23 cellular contexts compared by ENCODE assay signal in genomic region chr13:75830842-75831241, GRCh38.
DNase-seq lines count a peak whose midpoint lies in the region; ATAC-seq, FAIRE-seq and TF ChIP-seq lines count a peak whose summit lies in the region.
"Had no signal": no experiment of that assay in that cellular context is flagged by ENCODE, and none has a peak within 500 bp of the region (broad histone marks: within the 10 kb centered on the region; RNA-seq: fewer than 3 reads in every experiment).

No MANE protein-coding gene starts in this region.

- no peak overlapping the region for H2BK15ac ChIP-seq in H9 (ENCODE audit: low read depth, low read length)

- H3K4me2 ChIP-seq in GM23248 (ENCODE audit: unreplicated experiment) (peak overlapping the region; percentile 46), H9 (ENCODE audit: insufficient read depth, insufficient read length, low read length) (no peak overlapping the region)

- H3T11ph ChIP-seq in H9 (ENCODE audit: low read length), result no peak overlapping the region

- FAIRE-seq in RCC 7860 (lab: Jason Lieb, UNC), result no peak

- H2BK12ac ChIP-seq in H9 (ENCODE audit: insufficient read length, low read depth, low read length), result no peak overlapping the region

- H3K4ac ChIP-seq in H9 (ENCODE audit: low read depth, low read length), result no peak overlapping the region

- H3K4me1 ChIP-seq in GM23248 (ENCODE audit: insufficient read depth), result peaks cover 22% of the 10 kb centered on the region
- peaks cover 0 to 4% of the 10 kb centered on the region in 2 donors for H3K4me1 ChIP-seq in left lung
- H3K4me1 ChIP-seq in H9 (ENCODE audit: insufficient read depth, low read length), result 0 out of 2 replicates have a peak, but pooled peaks cover 4% of the 10 kb centered on the region
- H3K4me1 ChIP-seq: right lobe of liver had no signal

- H3K4me3 ChIP-seq in AG04449 (ENCODE audit: low read depth, low read length) (no peak overlapping the region), GM23248 (no peak overlapping the region), left lung (no peak overlapping the region)
- H3K4me3 ChIP-seq: esophagus squamous epithelium, right lobe of liver had no signal

- H3K27me3 ChIP-seq in GM23248 (replicated peaks; ENCODE audit: insufficient read depth) (no peaks in the 10 kb centered on the region), left lung (no peaks in the 10 kb centered on the region), H9 (ENCODE audit: insufficient read depth, low read length) (no peaks in the 10 kb centered on the region)
- H3K27me3 ChIP-seq: esophagus squamous epithelium, right lobe of liver had no signal

- H3K9me2 ChIP-seq in GM23248 (ENCODE audit: insufficient read depth), result no peaks in the 10 kb centered on the region

- no peak overlapping the region for H4K8ac ChIP-seq in H9 (replicated peaks; ENCODE audit: insufficient read length, low read depth, low read length)

- H2AK5ac ChIP-seq in H9 (ENCODE audit: insufficient read length, low read length), result no peak overlapping the region

- no peak overlapping the region for H2BK120ac ChIP-seq in H9 (ENCODE audit: low read depth, low read length, poor library complexity, severe bottlenecking)

- H3K79me2 ChIP-seq in GM23248 (ENCODE audit: insufficient read depth) (peaks cover 87% of the 10 kb centered on the region), H9 (ENCODE audit: insufficient read depth, low read length) (no peaks in the 10 kb centered on the region; the same call in 1 of the 2 replicates)

- no peaks in the 10 kb centered on the region for H3K9me3 ChIP-seq in GM23248 (ENCODE audit: low read depth)
- no peaks in the 10 kb centered on the region for H3K9me3 ChIP-seq in left lung
- peaks cover 7% of the 10 kb centered on the region for H3K9me3 ChIP-seq in H9 (ENCODE audit: control insufficient read depth, low read depth, low read length)
- H3K9me3 ChIP-seq: esophagus squamous epithelium, right lobe of liver had no signal

- peaks cover 4 to 9% of the 10 kb centered on the region in 2 experiments; a peak in 3 of 5 replicates for H3K9me3 Mint-ChIP-seq in H9

- no peak overlapping the region for H3K27ac Mint-ChIP-seq in H9
- H3K27ac Mint-ChIP-seq: activated B cell treated with CpG ODN at 0.5 μM for 24 hours; activated naive CD8-positive, alpha-beta T cell treated with anti-CD3 and anti-CD28 coated beads, Interleukin-2, amount 10 ng/mL, durations not matched to agents 7 days and 5 days; T-helper 1 cell treated with Interleukin-12 subunit alpha and Interleukin-12 subunit beta and Interleukin-4 antibody, amounts not matched to agents 30 μg/mL and 1 μg/mL, for 36 hours had no signal

- H4K91ac ChIP-seq in H9 (ENCODE audit: insufficient read length, low read depth, low read length), result no peak overlapping the region

- peaks cover 9 to 11% (median 10%) of the 10 kb centered on the region in 3 experiments; a peak in 6 of 7 replicates for H3K36me3 Mint-ChIP-seq in H9 (ENCODE audit: insufficient read depth in 1 of 3, low read depth in 3 of 3)

- H3F3A ChIP-seq in GM23248 (ENCODE audit: insufficient read depth), result peaks cover 63% of the 10 kb centered on the region

- no peak overlapping the region for H2BK20ac ChIP-seq in H9 (ENCODE audit: low read depth, low read length, poor library complexity, severe bottlenecking)

- peaks cover 13% of the 10 kb centered on the region for H4K20me1 ChIP-seq in GM23248 (ENCODE audit: insufficient read depth)
- H4K20me1 ChIP-seq in H9 (ENCODE audit: control insufficient read depth, insufficient read depth, insufficient read length), result no peaks in the 10 kb centered on the region

- H3K23me2 ChIP-seq in H9 (ENCODE audit: insufficient read length, low read depth, low read length, poor library complexity, severe bottlenecking), result no peaks in the 10 kb centered on the region

- no peak overlapping the region for H3K9ac ChIP-seq in GM23248
- no peak overlapping the region for H3K9ac ChIP-seq in H9 (ENCODE audit: extremely low read depth, insufficient read length, low read length)

- ATAC-seq in left lung, result peak; percentile 36
- ATAC-seq: right lobe of liver, Right ventricle myocardium inferior had no signal

- H3K18ac ChIP-seq in H9 (ENCODE audit: insufficient read length, low read depth, low read length), result no peak overlapping the region

- DNase-seq in AG04449 (ENCODE audit: low read depth, low spot score) (peak; percentile 34), GM23248 (peak; percentile 81), astrocyte of the hippocampus (ENCODE audit: low read depth, low spot score) (peak; percentile 18), left lung (no peak), NCI-H146 (lab: John Stamatoyannopoulos, UW) (no peak), RCC 7860 (ENCODE audit: low spot score) (no peak), H9 (no peak), nucleus accumbens (lab: John Stamatoyannopoulos, UW) (no peak)
- DNase-seq: activated B cell treated with CpG ODN at 0.5 μM for 24 hours; activated naive CD8-positive, alpha-beta T cell treated with anti-CD3 and anti-CD28 coated beads, Interleukin-2, amount 10 ng/mL, durations not matched to agents 7 days and 5 days; central memory CD4-positive, alpha-beta T cell; DMS79 treated with DMSO at 0.1 percent for 48 hours; effector CD8-positive, alpha-beta T cell; esophagus squamous epithelium; GOT3; hypothalamus; midbrain; NCI-H2081 treated with DMSO at 0.1 percent for 48 hours; NCI-H510A treated with DMSO at 0.1 percent for 48 hours; right lobe of liver; stimulated activated CD4-positive, alpha-beta T cell treated with anti-CD3 and anti-CD28 coated beads, Interleukin-1b, Interleukin-23, amount 100 ng/mL, for 48 hours had no signal

- no peak for TF ChIP-seq CTCF in AG04449 (IDR thresholded peaks at IDR 0.05; ENCODE audit: insufficient read depth, low read length, missing control alignments)
- no peak for TF ChIP-seq CTCF in left lung (IDR thresholded peaks at IDR 0.05)
- no peak for TF ChIP-seq CTCF in H9 (conservative IDR thresholded peaks at IDR 0.05)

- H2AFZ ChIP-seq in GM23248 (no peak overlapping the region), H9 (ENCODE audit: low read length) (no peak overlapping the region)

- 61 to 81% methylated on average over 1 of the region's 1 CpG for WGBS in GM23248 (ENCODE audit: low coverage in 1 of 2, low lambda C conversion rate in 2 of 2, missing lambda C conversion rate in 2 of 2), 2 experiments
- no CpG with 5 or more reads among the region's 1 CpG for WGBS in H9 (ENCODE audit: extremely low coverage, insufficient read length, low lambda C conversion rate)

- peak overlapping the region; percentile 15 for H3K27ac ChIP-seq in GM23248
- no peak overlapping the region for H3K27ac ChIP-seq in left lung
- no peak overlapping the region for H3K27ac ChIP-seq in H9 (ENCODE audit: insufficient read length, low read depth, low read length)
- H3K27ac ChIP-seq: esophagus squamous epithelium, right lobe of liver had no signal

- no peak overlapping the region for H2BK5ac ChIP-seq in H9 (ENCODE audit: insufficient read length, low read length)

- H3K27me3 Mint-ChIP-seq in H9 (ENCODE audit: low read depth), result no peaks in the 10 kb centered on the region
- H3K27me3 Mint-ChIP-seq: activated B cell treated with CpG ODN at 0.5 μM for 24 hours; activated naive CD8-positive, alpha-beta T cell treated with anti-CD3 and anti-CD28 coated beads, Interleukin-2, amount 10 ng/mL, durations not matched to agents 7 days and 5 days had no signal

- intact Hi-C loops in left lung (cut with DNase I), result no loop called here

- H3K14ac ChIP-seq in H9 (ENCODE audit: insufficient read depth, low read length), result no peak overlapping the region

- H3K4me1 Mint-ChIP-seq in H9, result peaks cover 20 to 23% of the 10 kb centered on the region in 2 experiments
- H3K4me1 Mint-ChIP-seq: activated B cell treated with CpG ODN at 0.5 μM for 24 hours; activated naive CD8-positive, alpha-beta T cell treated with anti-CD3 and anti-CD28 coated beads, Interleukin-2, amount 10 ng/mL, durations not matched to agents 7 days and 5 days had no signal

- no peak overlapping the region for H3K23ac ChIP-seq in H9 (ENCODE audit: insufficient read length, low read depth, low read length)

- in situ Hi-C loops in GM23248 (cut with MboI), result no loop called here

- H3K56ac ChIP-seq in H9 (ENCODE audit: insufficient read length, low read depth, low read length), result no peak overlapping the region

- no peak overlapping the region for H3K4me3 Mint-ChIP-seq in H9
- H3K4me3 Mint-ChIP-seq: activated B cell treated with CpG ODN at 0.5 μM for 24 hours; activated naive CD8-positive, alpha-beta T cell treated with anti-CD3 and anti-CD28 coated beads, Interleukin-2, amount 10 ng/mL, durations not matched to agents 7 days and 5 days; T-helper 1 cell treated with Interleukin-12 subunit alpha and Interleukin-12 subunit beta and Interleukin-4 antibody, amounts not matched to agents 30 μg/mL and 1 μg/mL, for 36 hours had no signal

- peaks cover 69% of the 10 kb centered on the region for H3K36me3 ChIP-seq in GM23248 (ENCODE audit: low read depth)
- no peaks in the 10 kb centered on the region for H3K36me3 ChIP-seq in left lung

- POLR2A ChIA-PET in AG04449 (lab: Yijun Ruan, JAX), result no interaction called here

- CTCF ChIA-PET in AG04449 (lab: Yijun Ruan, JAX), result no interaction called here

- no peak overlapping the region for H4K5ac ChIP-seq in H9 (ENCODE audit: insufficient read length, low read depth, low read length)

- no peaks in the 10 kb centered on the region for H3K79me1 ChIP-seq in H9 (ENCODE audit: insufficient read depth, low read depth, low read length, poor library complexity, severe bottlenecking)

Comparison
In these comparisons a context has a peak if more than half of its experiments do, and no peak if none do; other contexts are left out.
1. DNase-seq: peak in AG04449 (single experiment), GM23248 (single experiment) and astrocyte of the hippocampus (single experiment); none in left lung (0 of 2), NCI-H146 (single experiment), RCC 7860 (single experiment), H9 (single experiment) and nucleus accumbens (0 of 56).